Comparison of ENCODE assay signal across 19 cellular contexts in the genomic region with DNA sequence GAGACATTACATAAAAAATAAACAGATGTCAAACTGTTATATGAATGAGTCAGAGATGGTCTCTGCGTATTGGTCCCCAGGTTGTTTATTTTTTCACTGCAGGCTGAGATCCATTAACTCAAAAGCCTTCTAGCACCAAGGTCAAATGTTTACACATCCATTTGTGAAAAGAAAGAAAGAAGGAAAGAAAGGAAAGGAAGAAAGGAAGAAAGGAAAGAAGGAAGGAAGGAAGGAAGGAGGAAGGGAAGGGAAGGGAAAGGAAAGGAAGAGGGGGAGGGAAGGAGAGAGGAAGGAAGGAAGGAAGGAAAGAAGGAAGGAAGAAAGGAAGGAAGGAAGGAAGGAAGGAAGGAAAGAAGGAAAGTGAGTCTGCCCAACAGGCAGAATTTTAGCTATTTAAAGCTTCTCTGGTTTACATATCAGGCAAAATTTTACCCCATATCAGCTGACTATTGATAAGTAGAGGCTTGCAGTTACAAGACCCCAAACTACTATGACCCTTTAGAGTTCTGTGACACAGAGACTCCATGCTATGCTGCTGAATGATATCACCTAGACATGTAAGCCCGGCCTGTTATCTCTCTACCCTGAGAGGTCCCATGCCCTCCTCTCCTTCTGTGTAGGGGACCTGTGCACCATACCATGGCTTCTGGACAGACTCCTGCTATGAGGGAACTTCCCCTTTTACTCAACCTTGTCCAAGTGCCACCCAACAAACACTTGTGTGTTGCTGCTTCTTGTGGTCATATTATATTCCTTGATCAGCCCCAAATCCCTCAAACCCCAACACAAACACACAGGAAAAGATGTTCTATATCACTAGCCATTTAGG. TPM values are rescaled to one million over a fixed set of nuclear protein-coding genes. Genes with fewer than 3 reads are reported as not detected.
"Had no signal": no experiment of that assay in that cellular context is flagged by ENCODE, and none has a peak within 500 bp of the region (broad histone marks: within the 10 kb centered on the region; RNA-seq: fewer than 3 reads in every experiment).

No MANE protein-coding gene starts in this region.

- H3K27me3 ChIP-seq: ascending aorta, cardiac muscle cell, foreskin keratinocyte, right lobe of liver, tibial nerve had no signal

- H3K36me3 Mint-ChIP-seq: natural killer cell treated with Interleukin-12 subunit alpha and Interleukin-12 subunit beta and Interleukin-15 and Interleukin-18, amount 100 ng/mL, for 72 hours; stimulated activated memory B cell treated with anti-CD40 and anti-IgM and Interleukin-4, amounts not matched to agents 10 μg/mL and 1 μg/mL and 100 μg/mL, for 72 hours had no signal

- H3K9me3 ChIP-seq: ascending aorta, left ventricle myocardium inferior, psoas muscle, right lobe of liver, tibial nerve had no signal

- ATAC-seq: activated CD8-positive, alpha-beta T cell treated with anti-CD3 and anti-CD28 coated beads for 36 hours; activated naive CD8-positive, alpha-beta T cell treated with anti-CD3 and anti-CD28 coated beads, Interleukin-2, amount 50 U/mL, for 24 hours; activated T-cell treated with anti-CD3 and anti-CD28 coated beads, Interleukin-2, amount 50 U/mL, for 72 hours; esophagus mucosa; foreskin keratinocyte; heart right ventricle; psoas muscle; right lobe of liver; stimulated activated memory B cell treated with anti-CD40 and anti-IgM and Interleukin-4, amounts not matched to agents 10 μg/mL and 1 μg/mL and 100 μg/mL, for 72 hours had no signal

- H3K4me1 Mint-ChIP-seq: activated naive CD8-positive, alpha-beta T cell treated with anti-CD3 and anti-CD28 coated beads, Interleukin-2, amount 50 U/mL, for 24 hours; stimulated activated memory B cell treated with anti-CD40 and anti-IgM and Interleukin-4, amounts not matched to agents 10 μg/mL and 1 μg/mL and 100 μg/mL, for 72 hours had no signal

- H3K4me1 ChIP-seq: ascending aorta, foreskin keratinocyte, heart right ventricle, left ventricle myocardium inferior, psoas muscle, right lobe of liver, tibial nerve had no signal

- H3K4me3 ChIP-seq: ascending aorta, cardiac muscle cell, heart right ventricle, left ventricle myocardium inferior, psoas muscle, right lobe of liver, tibial nerve had no signal

- H3K4me3 Mint-ChIP-seq: activated CD8-positive, alpha-beta T cell treated with anti-CD3 and anti-CD28 coated beads for 36 hours; activated naive CD8-positive, alpha-beta T cell treated with anti-CD3 and anti-CD28 coated beads, Interleukin-2, amount 50 U/mL, for 24 hours; activated T-cell treated with anti-CD3 and anti-CD28 coated beads, Interleukin-2, amount 50 U/mL, for 72 hours; natural killer cell treated with Interleukin-12 subunit alpha and Interleukin-12 subunit beta and Interleukin-15 and Interleukin-18, amount 100 ng/mL, for 72 hours; stimulated activated memory B cell treated with anti-CD40 and anti-IgM and Interleukin-4, amounts not matched to agents 10 μg/mL and 1 μg/mL and 100 μg/mL, for 72 hours had no signal

- H3K27me3 Mint-ChIP-seq: stimulated activated memory B cell treated with anti-CD40 and anti-IgM and Interleukin-4, amounts not matched to agents 10 μg/mL and 1 μg/mL and 100 μg/mL, for 72 hours had no signal

- H3K27ac Mint-ChIP-seq: activated CD8-positive, alpha-beta T cell treated with anti-CD3 and anti-CD28 coated beads for 36 hours; activated naive CD8-positive, alpha-beta T cell treated with anti-CD3 and anti-CD28 coated beads, Interleukin-2, amount 50 U/mL, for 24 hours; natural killer cell treated with Interleukin-12 subunit alpha and Interleukin-12 subunit beta and Interleukin-15 and Interleukin-18, amount 100 ng/mL, for 72 hours; stimulated activated memory B cell treated with anti-CD40 and anti-IgM and Interleukin-4, amounts not matched to agents 10 μg/mL and 1 μg/mL and 100 μg/mL, for 72 hours had no signal

- H3K27ac ChIP-seq: ascending aorta, cardiac muscle cell, foreskin keratinocyte, heart right ventricle, left ventricle myocardium inferior, psoas muscle, right lobe of liver, tibial nerve had no signal

- H3K36me3 ChIP-seq: ascending aorta, cardiac muscle cell, heart right ventricle, left ventricle myocardium inferior, right lobe of liver, tibial nerve had no signal

- DNase-seq: activated CD8-positive, alpha-beta memory T cell treated with anti-CD3 and anti-CD28 coated beads, Interleukin-2, amount 50 U/mL, for 4 hours; activated CD8-positive, alpha-beta T cell treated with anti-CD3 and anti-CD28 coated beads for 36 hours; activated naive CD8-positive, alpha-beta T cell treated with anti-CD3 and anti-CD28 coated beads, Interleukin-2, amount 50 U/mL, for 24 hours; activated T-cell treated with anti-CD3 and anti-CD28 coated beads, Interleukin-2, amount 50 U/mL, for 72 hours; heart right ventricle; left ventricle myocardium inferior; mesenchymal stem cell; nucleus accumbens; psoas muscle; right lobe of liver; T-helper 9 cell had no signal

- H3K9me3 Mint-ChIP-seq: activated CD8-positive, alpha-beta T cell treated with anti-CD3 and anti-CD28 coated beads for 36 hours; activated naive CD8-positive, alpha-beta T cell treated with anti-CD3 and anti-CD28 coated beads, Interleukin-2, amount 50 U/mL, for 24 hours; activated T-cell treated with anti-CD3 and anti-CD28 coated beads, Interleukin-2, amount 50 U/mL, for 72 hours; natural killer cell treated with Interleukin-12 subunit alpha and Interleukin-12 subunit beta and Interleukin-15 and Interleukin-18, amount 100 ng/mL, for 72 hours had no signal

RNA-seq across cellular contexts. Expression of gene DRD1, which starts 59.0 kb away (rescaled TPM):
- total RNA-seq: activated CD8-positive, alpha-beta T cell treated with anti-CD3 and anti-CD28 coated beads for 36 hours; activated T-cell treated with anti-CD3 and anti-CD28 coated beads, Interleukin-2, amount 50 U/mL, for 72 hours; esophagus mucosa; foreskin keratinocyte; left ventricle myocardium inferior; natural killer cell treated with Interleukin-12 subunit alpha and Interleukin-12 subunit beta and Interleukin-15 and Interleukin-18, amount 100 ng/mL, for 72 hours had no signal
- polyA plus RNA-seq: foreskin keratinocyte, heart right ventricle, keratinocyte had no signal
